ENCODE assay signal across 8 cellular contexts in genomic region chr3:56802411-56802745, GRCh38. TPM values are rescaled to one million over a fixed set of nuclear protein-coding genes. Genes with fewer than 3 reads are reported as not detected.
DNase-seq lines count a peak whose midpoint lies in the region; ATAC-seq, FAIRE-seq and TF ChIP-seq lines count a peak whose summit lies in the region.

No MANE protein-coding gene starts in this region.

- H3K9ac ChIP-seq in colonic mucosa (ENCODE audit: low read depth in 2 of 2, low read length in 2 of 2) (no peak overlapping the region), neural cell (ENCODE audit: low read length) (no peak overlapping the region)

- H3K36me3 Mint-ChIP-seq in CD14-positive monocyte = peaks cover 3 to 13% of the 10 kb centered on the region in 2 donors

- H3K27ac ChIP-seq in colonic mucosa (no peak overlapping the region), neural cell (ENCODE audit: low read length) (no peak overlapping the region)

- peaks cover 0 to 2% (median 0%) of the 10 kb centered on the region in 7 donors for H3K9me3 Mint-ChIP-seq in CD14-positive monocyte

- no peak for TF ChIP-seq RAD21 in neural cell (conservative IDR thresholded peaks at IDR 0.05)

- FAIRE-seq in GM12891 (lab: Jason Lieb, UNC) = no peak

- H3K9me2 ChIP-seq in neural cell (ENCODE audit: insufficient read depth, low read length) = no peaks in the 10 kb centered on the region

- DNase-seq in CD14-positive monocyte (ENCODE audit: low spot score) (no peak), MG63 (no peak), colonic mucosa (no peak), left colon (no peak), GM12891 (ENCODE audit: insufficient read length, low spot score) (no peak), nucleus accumbens (lab: John Stamatoyannopoulos, UW) (no peak)

- no peaks in the 10 kb centered on the region for H3F3A ChIP-seq in neural cell (ENCODE audit: insufficient read depth, low read length, poor library complexity, severe bottlenecking)

- intact Hi-C loops in CD14-positive monocyte (cut with micrococcal nuclease) = loop anchor here (2.0 to 10.0 kb wide), 5 partner anchors 100 to 248 kb away; partner anchors contain the start of genes CCDC66 (in 1 of the 2) and TASOR (in 1 of the 2)
- intact Hi-C loops in colonic mucosa (cut with DNase I) = no loop called here
- intact Hi-C loops in left colon (cut with DNase I, micrococcal nuclease) = loop anchor here in 1 of 2 donors (10.0 kb wide), 1 partner anchor 98 kb away; no protein-coding TSS in a partner anchor

- no peak overlapping the region for H2AFZ ChIP-seq in neural cell (ENCODE audit: low read depth, low read length)

- H3K9me3 ChIP-seq in MG63 = no peaks in the 10 kb centered on the region
- H3K9me3 ChIP-seq in colonic mucosa = no peaks in the 10 kb centered on the region
- H3K9me3 ChIP-seq in neural cell (ENCODE audit: low read length) = no peaks in the 10 kb centered on the region

- H3K36me3 ChIP-seq in MG63 = no peaks in the 10 kb centered on the region
- no peaks in the 10 kb centered on the region for H3K36me3 ChIP-seq in colonic mucosa
- no peaks in the 10 kb centered on the region for H3K36me3 ChIP-seq in neural cell (ENCODE audit: insufficient read depth, low read length)

- no peak for TF ChIP-seq EP300 in neural cell (conservative IDR thresholded peaks at IDR 0.05; ENCODE audit: poor library complexity, severe bottlenecking)

- H3K4me3 Mint-ChIP-seq in CD14-positive monocyte = peak overlapping the region; percentile 85 to 99

- no peaks in the 10 kb centered on the region for H3K79me2 ChIP-seq in neural cell (replicated peaks; ENCODE audit: insufficient read depth, low read length)

- no peak for TF ChIP-seq POLR2A in GM12891 (IDR thresholded peaks at IDR 0.05; ENCODE audit: low read depth, low read length)

- H4K20me1 ChIP-seq in neural cell (ENCODE audit: insufficient read depth) = no peaks in the 10 kb centered on the region

- H3K27ac Mint-ChIP-seq in CD14-positive monocyte = peak overlapping the region in 2 of 7 donors; percentile 41 to 61

- H3K4me3 ChIP-seq in MG63 (peak overlapping the region; percentile 53), colonic mucosa (peak overlapping the region; percentile 85), neural cell (ENCODE audit: low read length) (peak overlapping the region; percentile 84)

- ATAC-seq in left colon = no peak
- no peak for ATAC-seq in HG02642 (IDR thresholded peaks at IDR 0.05; ENCODE audit: poor library complexity, unreplicated experiment)

- H3K27me3 ChIP-seq in MG63 (no peaks in the 10 kb centered on the region), colonic mucosa (no peaks in the 10 kb centered on the region), neural cell (ENCODE audit: insufficient read depth, low read depth, low read length) (peaks cover 15% of the 10 kb centered on the region)

- peaks cover 0 to 2% (median 2%) of the 10 kb centered on the region in 3 donors for H3K27me3 Mint-ChIP-seq in CD14-positive monocyte (ENCODE audit: low read depth in 3 of 3)

- H3K4me1 ChIP-seq in colonic mucosa = peaks cover 4% of the 10 kb centered on the region

- peaks cover 36% of the 10 kb centered on the region for H3K4me1 Mint-ChIP-seq in CD14-positive monocyte

- peak; percentile 5 for TF ChIP-seq CTCF in CD14-positive monocyte (IDR thresholded peaks at IDR 0.05)
- TF ChIP-seq CTCF in colonic mucosa (IDR thresholded peaks at IDR 0.05) = no peak
- TF ChIP-seq CTCF in neural cell (IDR thresholded peaks at IDR 0.05; ENCODE audit: poor library complexity, severe bottlenecking) = no peak

- no peak overlapping the region for H3K4me2 ChIP-seq in neural cell (ENCODE audit: low read length)

TF ChIP-seq in neural cell, 6 proteins besides CTCF, POLR2A, EP300 and RAD21:
- TF ChIP-seq TAF1 (IDR thresholded peaks at IDR 0.05; ENCODE audit: low read depth) (no peak), EZH2 (IDR thresholded peaks at IDR 0.05; ENCODE audit: borderline replicate concordance, insufficient read depth, low read length, poor library complexity, severe bottlenecking) (no peak), REST (IDR thresholded peaks at IDR 0.05; ENCODE audit: borderline replicate concordance) (no peak), POLR2AphosphoS5 (IDR thresholded peaks at IDR 0.05) (no peak), SMC3 (conservative IDR thresholded peaks at IDR 0.05; ENCODE audit: poor library complexity) (no peak), MXI1 (conservative IDR thresholded peaks at IDR 0.05; ENCODE audit: poor library complexity, severe bottlenecking) (no peak)

TF ChIP-seq in GM12891, 5 proteins besides CTCF, POLR2A, EP300 and RAD21:
- TF ChIP-seq TAF1 (IDR thresholded peaks at IDR 0.05; ENCODE audit: low read depth, low read length) (no peak), PAX5 (IDR thresholded peaks at IDR 0.05; ENCODE audit: insufficient read depth, low read length, severe bottlenecking) (no peak), SPI1 (IDR thresholded peaks at IDR 0.05; ENCODE audit: low read depth, low read length) (no peak), POLR2AphosphoS5 (IDR thresholded peaks at IDR 0.05; ENCODE audit: low read depth, low read length) (no peak), POU2F2 (IDR thresholded peaks at IDR 0.05; ENCODE audit: low read depth, low read length) (no peak)

RNA-seq across cellular contexts. Expression of gene ARHGEF3, which starts 0.6 kb away (rescaled TPM):
- 10 to 100 TPM; 22.6 to 29.5 TPM for polyA plus RNA-seq in CD14-positive monocyte
- total RNA-seq in MG63 (2014; rRNA removed; shearing (Covaris generic); ENCODE audit: low replicate concordance) = 0.27 and 0.49 TPM in 2 replicates
- 10 to 100 TPM; 10.2 to 14.7 TPM for total RNA-seq in colonic mucosa
- 4.1 and 4.5 TPM in 2 replicates for polyA plus RNA-seq in neural cell
- 4.6 and 9.3 TPM in 2 replicates for polyA minus RNA-seq in neural cell
- total RNA-seq in left colon = 10 to 100 TPM; 14.8 to 20.0 TPM
- polyA plus RNA-seq in GM12891 (2012; ENCODE audit: low read depth, missing spikeins) = 12.8 TPM
